ENCODE assay signal across 8 cellular contexts in the genomic region with DNA sequence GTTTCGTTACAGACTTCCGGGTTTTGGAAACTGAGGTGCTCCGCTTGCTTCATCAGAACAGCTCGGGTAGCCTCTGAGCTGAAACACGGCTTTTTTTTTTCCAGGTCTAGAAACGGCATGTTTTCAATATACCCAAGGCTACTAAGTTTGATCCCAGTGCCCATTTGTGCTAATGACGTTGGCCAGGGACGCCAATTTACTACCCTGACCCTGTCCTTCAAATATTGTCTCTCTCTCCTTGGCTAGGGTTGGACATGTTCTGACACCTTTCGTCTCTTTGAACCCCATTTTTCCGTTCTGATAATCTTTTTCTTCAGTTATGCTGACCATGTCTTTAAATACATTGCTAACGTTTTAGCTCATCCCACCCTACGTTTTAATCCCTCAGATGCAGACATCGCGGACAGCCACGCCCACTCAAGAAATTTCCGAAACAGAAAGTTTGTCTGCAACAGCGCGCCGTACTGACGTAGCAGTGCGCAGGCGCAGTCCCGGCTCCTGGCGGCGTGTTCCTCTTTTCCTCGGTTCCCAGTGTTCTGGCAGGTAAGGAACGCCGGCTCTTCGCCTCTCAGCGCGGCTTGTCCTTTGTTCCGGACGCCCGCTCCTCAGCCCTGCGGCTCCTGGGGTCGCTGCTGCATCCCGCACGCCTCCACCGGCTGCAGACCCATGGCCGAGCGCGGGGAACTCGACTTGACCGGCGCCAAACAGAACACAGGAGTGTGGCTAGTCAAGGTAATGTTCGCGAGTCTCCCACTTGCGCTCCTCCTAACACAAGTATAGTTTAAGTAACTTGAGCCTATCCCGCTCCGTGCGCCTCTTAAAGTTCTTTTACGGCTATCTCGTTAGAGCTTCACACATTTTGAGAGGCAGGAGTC. TPM values are rescaled to one million over a fixed set of nuclear protein-coding genes. Genes with fewer than 3 reads are reported as not detected.
DNase-seq lines count a peak whose midpoint lies in the region; ATAC-seq and TF ChIP-seq lines count a peak whose summit lies in the region.

A gene with protein sequence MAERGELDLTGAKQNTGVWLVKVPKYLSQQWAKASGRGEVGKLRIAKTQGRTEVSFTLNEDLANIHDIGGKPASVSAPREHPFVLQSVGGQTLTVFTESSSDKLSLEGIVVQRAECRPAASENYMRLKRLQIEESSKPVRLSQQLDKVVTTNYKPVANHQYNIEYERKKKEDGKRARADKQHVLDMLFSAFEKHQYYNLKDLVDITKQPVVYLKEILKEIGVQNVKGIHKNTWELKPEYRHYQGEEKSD (plus strand): TSS at position 521 of the 875 bp plus-strand sequence. CDS start 146 bp downstream, at position 667.

- H3K9me3 Mint-ChIP-seq in activated naive CD8-positive, alpha-beta T cell treated with anti-CD3 and anti-CD28 coated beads, Interleukin-2, amount 50 U/mL, for 24 hours = no peaks in the 10 kb centered on the region

- H3K27ac Mint-ChIP-seq in activated naive CD8-positive, alpha-beta T cell treated with anti-CD3 and anti-CD28 coated beads, Interleukin-2, amount 50 U/mL, for 24 hours = no peak within 1 kb of the TSS

- TF ChIP-seq CTCF in heart left ventricle (IDR thresholded peaks at IDR 0.05) = peak in 1 of 12 donors; percentile 14
- TF ChIP-seq CTCF in transverse colon (IDR thresholded peaks at IDR 0.05) = no peak

- DNase-seq in NCI-H1105 treated with DMSO at 0.1 percent for 48 hours (lab: John Stamatoyannopoulos, UW) = peak; percentile 68
- peak; percentile 61 to 90 for DNase-seq in SW 1271 (lab: John Stamatoyannopoulos, UW)
- DNase-seq in activated naive CD8-positive, alpha-beta T cell treated with anti-CD3 and anti-CD28 coated beads, Interleukin-2, amount 50 U/mL, for 24 hours = peak; percentile 92
- peak; percentile 90 to 95 (median 92) for DNase-seq in heart left ventricle
- peak; percentile 79 for DNase-seq in pons (ENCODE audit: low spot score)
- DNase-seq in transverse colon = peak; percentile 92

- H3K9me3 ChIP-seq in heart left ventricle = no peaks in the 10 kb centered on the region
- no peaks in the 10 kb centered on the region for H3K9me3 ChIP-seq in transverse colon

- peak within 1 kb of the TSS; percentile 2 to 90 (median 82) for H3K27ac ChIP-seq in heart left ventricle
- H3K27ac ChIP-seq in transverse colon = peak within 1 kb of the TSS; percentile 84 to 91 (median 88)

- in situ Hi-C loops in transverse colon (cut with MboI; ENCODE audit: low pct_ligation_motif_present in 1 of 4, low pct_unique_long_range_greater_than_20kb in 1 of 4, low sequenced_read_pairs in 3 of 4) = no loop called here

- H3K27me3 Mint-ChIP-seq in activated naive CD8-positive, alpha-beta T cell treated with anti-CD3 and anti-CD28 coated beads, Interleukin-2, amount 50 U/mL, for 24 hours = no peaks in the 10 kb centered on the region

- H3K4me3 ChIP-seq in heart left ventricle (peak within 1 kb of the TSS; percentile 59 to 97 (median 80)), transverse colon (peak within 1 kb of the TSS; percentile 64 to 89 (median 77))

- ATAC-seq in HG02678 (IDR thresholded peaks at IDR 0.05; ENCODE audit: unreplicated experiment) = peak; percentile 78
- peak; percentile 75 for ATAC-seq in activated naive CD8-positive, alpha-beta T cell treated with anti-CD3 and anti-CD28 coated beads, Interleukin-2, amount 50 U/mL, for 24 hours
- peak; percentile 94 to 97 (median 95) for ATAC-seq in heart left ventricle

- no peaks in the 10 kb centered on the region for H3K36me3 ChIP-seq in heart left ventricle
- H3K36me3 ChIP-seq in transverse colon = no peaks in the 10 kb centered on the region

- TF ChIP-seq POLR2A in GM10847 (IDR thresholded peaks at IDR 0.05; ENCODE audit: extremely low read depth, insufficient read length) (peak; percentile 59), heart left ventricle (IDR thresholded peaks at IDR 0.05) (peak in 1 of 2 donors; percentile 50), transverse colon (IDR thresholded peaks at IDR 0.05) (peak; percentile 43)

- TF ChIP-seq EP300 in transverse colon (IDR thresholded peaks at IDR 0.05; ENCODE audit: low read depth) = no peak

- H3K36me3 Mint-ChIP-seq in activated naive CD8-positive, alpha-beta T cell treated with anti-CD3 and anti-CD28 coated beads, Interleukin-2, amount 50 U/mL, for 24 hours (ENCODE audit: low read depth) = peaks cover 5% of the 10 kb centered on the region

- WGBS in heart left ventricle, 4 donors = 1% methylated on average over 51 to 53 of the region's 53 CpGs
- 0 to 1% methylated on average over 18 to 53 of the region's 53 CpGs for WGBS in transverse colon (ENCODE audit: low coverage in 1 of 2), 2 donors

- H3K4me1 Mint-ChIP-seq in activated naive CD8-positive, alpha-beta T cell treated with anti-CD3 and anti-CD28 coated beads, Interleukin-2, amount 50 U/mL, for 24 hours = peaks cover 8% of the 10 kb centered on the region

- H3K4me3 Mint-ChIP-seq in activated naive CD8-positive, alpha-beta T cell treated with anti-CD3 and anti-CD28 coated beads, Interleukin-2, amount 50 U/mL, for 24 hours = no peak within 1 kb of the TSS

- H3K27me3 ChIP-seq in heart left ventricle = no peaks in the 10 kb centered on the region
- H3K27me3 ChIP-seq in transverse colon = no peaks in the 10 kb centered on the region

- H3K4me1 ChIP-seq in heart left ventricle (peaks cover 3 to 26% (median 16%) of the 10 kb centered on the region in 12 donors), transverse colon (peaks cover 7 to 27% (median 16%) of the 10 kb centered on the region in 4 donors)

- intact Hi-C loops in heart left ventricle (cut with DNase I) (loop anchor here in 3 of 10 donors (5.0 kb wide), 3 partner anchors 133 to 643 kb away; a partner anchor contains a TSS), transverse colon (cut with DNase I; ENCODE audit: low total_unique reads) (no loop called here)

RNA-seq across cellular contexts. Expression of the gene that starts here (rescaled TPM):
- 10 to 100 TPM; 17.7 to 25.4 (median 21.6) TPM for total RNA-seq in heart left ventricle
- polyA plus RNA-seq in heart left ventricle = 10 to 100 TPM; 17.9 to 22.8 TPM
- 10 to 100 TPM in 3 of 4 donors, 1 to 10 TPM in 1; 6.8 to 23.8 (median 13.5) TPM for total RNA-seq in transverse colon

Comparison
In these comparisons a context has a peak if more than half of its experiments do, and no peak if none do; other contexts are left out.
1. Peak in every context shown above with its lines: DNase-seq, ATAC-seq, H3K4me3 ChIP-seq and H3K27ac ChIP-seq.